12 cellular contexts compared by ENCODE assay signal in the genomic region with DNA sequence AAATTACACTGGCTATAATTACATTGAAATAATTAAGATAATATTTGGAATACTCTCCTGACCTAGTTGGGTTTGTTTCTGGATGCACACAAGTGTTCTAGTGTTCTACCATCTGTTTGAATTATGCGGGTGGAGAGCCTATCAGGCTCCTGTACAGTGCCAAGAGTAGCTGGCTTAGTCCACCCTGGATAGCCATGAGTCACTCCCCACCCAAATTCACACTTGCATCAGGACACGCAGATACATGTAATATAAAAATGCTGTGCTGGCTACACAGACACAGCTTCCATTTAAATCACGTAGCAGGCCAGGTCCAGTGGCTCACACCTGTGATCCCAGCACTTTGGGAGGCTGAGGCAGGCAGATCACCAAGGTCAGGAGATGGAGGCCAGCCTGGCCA.
"Had no signal": no experiment of that assay in that cellular context is flagged by ENCODE, and none has a peak within 500 bp of the region (broad histone marks: within the 10 kb centered on the region; RNA-seq: fewer than 3 reads in every experiment).

No MANE protein-coding gene starts in this region.

- H3K36me3 ChIP-seq: brain microvascular endothelial cell, esophagus muscularis mucosa, pancreas, upper lobe of right lung had no signal

- H3K27ac ChIP-seq: brain microvascular endothelial cell, esophagus muscularis mucosa, hepatocyte, pancreas, upper lobe of right lung had no signal

- H2AFZ ChIP-seq: hepatocyte had no signal

- H3K79me2 ChIP-seq: hepatocyte had no signal

- H3K4me1 ChIP-seq: esophagus muscularis mucosa, pancreas, upper lobe of right lung had no signal

- H3K27me3 ChIP-seq: brain microvascular endothelial cell, esophagus muscularis mucosa, hepatocyte, pancreas, upper lobe of right lung had no signal

- H3K4me3 ChIP-seq: esophagus muscularis mucosa, hepatocyte, pancreas, upper lobe of right lung had no signal

- DNase-seq: activated CD4-positive, alpha-beta T cell treated with anti-CD3 and anti-CD28 coated beads, Interleukin-2, amount 50 U/mL, for 4 hours; activated CD4-positive, CD25-positive, alpha-beta regulatory T cell treated with anti-CD3 and anti-CD28 coated beads, Interleukin-2, amount 50 U/mL, for 72 hours; activated T-cell treated with anti-CD3 and anti-CD28 coated beads, Interleukin-2, amount 50 U/mL, for 1 hour; amniotic stem cell; brain microvascular endothelial cell; dermis blood vessel endothelial cell; kidney glomerular epithelial cell; pancreas; stimulated activated CD4-positive, alpha-beta T cell treated with anti-CD3 and anti-CD28 coated beads, Interleukin-4, amount 100 ng/mL, for 24 hours; upper lobe of right lung had no signal

- H3K9me3 ChIP-seq: esophagus muscularis mucosa, pancreas, upper lobe of right lung had no signal

- ATAC-seq: pancreas, upper lobe of right lung had no signal

- H3K4me2 ChIP-seq: hepatocyte had no signal

- FAIRE-seq: pancreas had no signal
